ENCODE assay signal across 18 cellular contexts in the genomic region with DNA sequence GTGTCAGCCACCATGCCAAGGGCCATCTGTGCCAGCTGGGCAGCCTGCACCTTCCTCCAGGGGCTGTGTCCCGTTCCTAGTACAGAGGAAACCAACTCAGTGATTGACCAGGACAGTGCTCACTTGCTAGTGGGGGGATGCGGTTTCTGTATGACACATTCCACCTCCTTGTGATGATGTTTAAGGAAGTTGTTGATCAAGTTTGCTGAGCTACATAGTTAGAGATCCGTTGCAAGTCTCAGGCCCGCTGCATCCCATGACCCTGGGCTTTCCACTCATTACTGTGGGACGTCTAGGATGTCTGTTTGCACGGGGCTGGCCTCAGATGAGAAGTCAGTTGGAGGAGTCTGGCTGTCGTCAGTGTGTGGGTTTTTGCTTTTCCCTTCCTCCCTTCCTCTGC. TPM values are rescaled to one million over a fixed set of nuclear protein-coding genes. Genes with fewer than 3 reads are reported as not detected.
DNase-seq lines count a peak whose midpoint lies in the region; ATAC-seq and TF ChIP-seq lines count a peak whose summit lies in the region.
"Had no signal": no experiment of that assay in that cellular context is flagged by ENCODE, and none has a peak within 500 bp of the region (broad histone marks: within the 10 kb centered on the region; RNA-seq: fewer than 3 reads in every experiment).

No MANE protein-coding gene starts in this region.

- peaks cover 7% of the 10 kb centered on the region; the same call in 1 of the 2 replicates for H3K4me1 ChIP-seq in Panc1 (ENCODE audit: control insufficient read depth, insufficient read depth, low read length)
- H3K4me1 ChIP-seq: A549, heart left ventricle, tibial nerve had no signal

- H3K27me3 Mint-ChIP-seq in activated T-cell treated with anti-CD3 and anti-CD28 coated beads, Interleukin-2, amount 50 U/mL, for 24 hours, result no peaks in the 10 kb centered on the region
- H3K27me3 Mint-ChIP-seq: stimulated activated memory B cell treated with anti-CD40 and anti-IgM and Interleukin-4, amounts not matched to agents 10 μg/mL and 1 μg/mL and 100 μg/mL, for 72 hours had no signal

- no peak for DNase-seq in activated T-cell treated with anti-CD3 and anti-CD28 coated beads, Interleukin-2, amount 50 U/mL, for 24 hours
- DNase-seq in activated T-cell treated with anti-CD3 and anti-CD28 coated beads, Interleukin-2, amount 50 U/mL, for 1 hour, result no peak
- DNase-seq in Panc1 (ENCODE audit: low read depth, low spot score) (no peak), globus pallidus (ENCODE audit: low spot score) (peak; percentile 44), pons (ENCODE audit: low spot score) (peak; percentile 62), NCI-H1092 (lab: John Stamatoyannopoulos, UW) (no peak)
- no peak for DNase-seq in stimulated activated CD4-positive, alpha-beta T cell treated with anti-CD3 and anti-CD28 coated beads, Interleukin-4, amount 100 ng/mL, for 4 hours
- DNase-seq: activated CD4-positive, alpha-beta T cell treated with anti-CD3 and anti-CD28 coated beads, Interleukin-2, amount 50 U/mL, for 48 hours; activated effector memory CD4-positive, alpha-beta T cell treated with anti-CD3 and anti-CD28 coated beads, Interleukin-2, amount 50 U/mL, for 16 hours; effector memory CD4-positive, alpha-beta T cell; heart left ventricle; mesendoderm; NCI-H1436 treated with DMSO at 0.1 percent for 48 hours; stimulated activated CD4-positive, alpha-beta T cell treated with anti-CD3 and anti-CD28 coated beads, Interleukin-12 subunit alpha, Interleukin-12 subunit beta, amount 100 ng/mL, for 4 hours had no signal

- H3K27ac ChIP-seq in Panc1 (ENCODE audit: low read length), result no peak overlapping the region
- H3K27ac ChIP-seq: A549, tibial nerve had no signal

- in situ Hi-C loops in Panc1 (cut with HindIII; ENCODE audit: low pct_unique_long_range_greater_than_20kb, low sequenced_read_pairs), result no loop called here

- POLR2A ChIA-PET in Panc1 (lab: Charles Lee), result no interaction called here

- no peak for ATAC-seq in Panc1
- no peak for ATAC-seq in GM18909 (IDR thresholded peaks at IDR 0.05; ENCODE audit: poor library complexity, unreplicated experiment)
- ATAC-seq: A549; stimulated activated memory B cell treated with anti-CD40 and anti-IgM and Interleukin-4, amounts not matched to agents 10 μg/mL and 1 μg/mL and 100 μg/mL, for 72 hours had no signal

- H3K27me3 ChIP-seq in Panc1 (ENCODE audit: control insufficient read depth, insufficient read depth, low read length), result no peaks in the 10 kb centered on the region
- H3K27me3 ChIP-seq: heart left ventricle, tibial nerve had no signal

- TF ChIP-seq CTCF in Panc1 (IDR thresholded peaks at IDR 0.05), result no peak

- TSS peak; percentile 44 for BruUV-seq in Panc1 (replicated peaks; lab: Mats Ljungman, UMichigan)

- H3K36me3 Mint-ChIP-seq in activated T-cell treated with anti-CD3 and anti-CD28 coated beads, Interleukin-2, amount 50 U/mL, for 24 hours (ENCODE audit: low read depth), result peaks cover 98% of the 10 kb centered on the region

- peaks cover 14% of the 10 kb centered on the region for H3K36me3 ChIP-seq in Panc1 (ENCODE audit: control insufficient read depth, insufficient read depth, low read length)

- intact Hi-C loops in Panc1 (cut with micrococcal nuclease; ENCODE audit: unreplicated experiment), result no loop called here

- no peaks in the 10 kb centered on the region for H3K9me3 Mint-ChIP-seq in activated T-cell treated with anti-CD3 and anti-CD28 coated beads, Interleukin-2, amount 50 U/mL, for 24 hours
- H3K9me3 Mint-ChIP-seq: stimulated activated memory B cell treated with anti-CD40 and anti-IgM and Interleukin-4, amounts not matched to agents 10 μg/mL and 1 μg/mL and 100 μg/mL, for 72 hours had no signal

- no peak overlapping the region for H3K4me3 ChIP-seq in Panc1 (ENCODE audit: low read depth in 2 of 2, low read length in 2 of 2)
- H3K4me3 ChIP-seq: A549, heart left ventricle, tibial nerve had no signal

- peak overlapping the region; percentile 83 for H3K27ac Mint-ChIP-seq in activated T-cell treated with anti-CD3 and anti-CD28 coated beads, Interleukin-2, amount 50 U/mL, for 24 hours
- H3K27ac Mint-ChIP-seq: stimulated activated memory B cell treated with anti-CD40 and anti-IgM and Interleukin-4, amounts not matched to agents 10 μg/mL and 1 μg/mL and 100 μg/mL, for 72 hours had no signal

- peaks cover 18% of the 10 kb centered on the region for H3K4me1 Mint-ChIP-seq in activated T-cell treated with anti-CD3 and anti-CD28 coated beads, Interleukin-2, amount 50 U/mL, for 24 hours (ENCODE audit: low read depth)

- H3K9me3 ChIP-seq in Panc1 (ENCODE audit: control insufficient read depth, insufficient read depth, low read depth, low read length), result no peaks in the 10 kb centered on the region
- H3K9me3 ChIP-seq: A549, heart left ventricle, tibial nerve had no signal

- CTCF ChIA-PET in Panc1 (lab: Charles Lee), result no interaction called here

- no peak overlapping the region for H3K4me3 Mint-ChIP-seq in activated T-cell treated with anti-CD3 and anti-CD28 coated beads, Interleukin-2, amount 50 U/mL, for 24 hours
- H3K4me3 Mint-ChIP-seq: stimulated activated memory B cell treated with anti-CD40 and anti-IgM and Interleukin-4, amounts not matched to agents 10 μg/mL and 1 μg/mL and 100 μg/mL, for 72 hours had no signal

RNA-seq across cellular contexts. Expression of a gene that starts 33.6 kb away (rescaled TPM):
- total RNA-seq in Panc1 (2021; ENCODE audit: unreplicated experiment), result 230 TPM
- 174 TPM for polyA plus RNA-seq in Panc1 (2012; ENCODE audit: insufficient read length)

Comparison
In these comparisons a context has a peak if more than half of its experiments do, and no peak if none do; other contexts are left out.
1. DNase-seq: peak in globus pallidus (single experiment) and pons (single experiment); none in activated T-cell treated with anti-CD3 and anti-CD28 coated beads, Interleukin-2, amount 50 U/mL, for 24 hours (single experiment), activated T-cell treated with anti-CD3 and anti-CD28 coated beads, Interleukin-2, amount 50 U/mL, for 1 hour (single experiment), Panc1 (single experiment), stimulated activated CD4-positive, alpha-beta T cell treated with anti-CD3 and anti-CD28 coated beads, Interleukin-4, amount 100 ng/mL, for 4 hours (0 of 2) and NCI-H1092 (single experiment).